28 cellular contexts compared by ENCODE assay signal in the genomic region with DNA sequence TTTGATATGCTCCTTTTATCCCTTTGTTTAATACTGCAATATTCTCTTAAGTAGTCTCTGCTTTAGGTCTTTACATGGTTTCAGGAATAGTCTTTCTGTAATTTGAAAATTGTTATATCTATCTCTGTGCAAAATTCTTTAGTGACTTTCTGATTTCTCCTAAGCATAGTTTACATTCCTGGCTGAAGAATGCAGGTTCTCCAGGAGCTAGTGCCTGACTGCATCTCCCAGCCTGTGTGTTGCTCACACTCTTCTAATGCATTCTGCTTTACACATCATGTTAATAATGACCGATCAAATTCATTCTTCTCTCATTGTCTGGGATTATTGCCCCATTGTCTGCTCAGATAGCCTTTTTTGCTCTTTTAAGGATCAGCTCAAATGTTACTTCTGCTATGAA.
"Had no signal": no experiment of that assay in that cellular context is flagged by ENCODE, and none has a peak within 500 bp of the region (broad histone marks: within the 10 kb centered on the region; RNA-seq: fewer than 3 reads in every experiment).

No MANE protein-coding gene starts in this region.

- H3K4me2 ChIP-seq: hepatocyte had no signal

- DNase-seq: colonic mucosa; effector CD8-positive, alpha-beta T cell; endodermal cell; foreskin keratinocyte; heart left ventricle; left cardiac atrium; left lung; mesenchymal stem cell; naive thymus-derived CD8-positive, alpha-beta T cell; nephron progenitor cell; nucleus accumbens; stimulated activated CD4-positive, alpha-beta T cell treated with anti-CD3 and anti-CD28 coated beads, Interleukin-4, amount 100 ng/mL, for 4 hours; stimulated activated naive CD8-positive, alpha-beta T cell treated with anti-CD3 and anti-CD28 coated beads, Interleukin-15, Interleukin-2, amounts not matched to agents 100 U/mL and 50 U/mL, for 24 hours; substantia nigra; upper lobe of left lung had no signal

- H3K4me3 Mint-ChIP-seq: dendritic cell treated with granulocyte-macrophage colony-stimulating factor and Interleukin-4, amounts not matched to agents 40 ng/mL and 50 ng/mL, for 4 days; endodermal cell; naive thymus-derived CD8-positive, alpha-beta T cell; nephron progenitor cell; stimulated activated memory B cell treated with anti-CD40 and anti-IgM and Interleukin-4, amounts not matched to agents 10 μg/mL and 1 μg/mL and 100 μg/mL, for 72 hours had no signal

- H2AFZ ChIP-seq: hepatocyte had no signal

- H3K36me3 ChIP-seq: colonic mucosa, gastroesophageal sphincter, heart left ventricle, left lung, prostate gland, right atrium auricular region, thoracic aorta, tibial nerve, upper lobe of left lung had no signal

- H3K79me2 ChIP-seq: hepatocyte had no signal

- H3K9me3 ChIP-seq: colonic mucosa, gastroesophageal sphincter, heart left ventricle, left lung, prostate gland, right atrium auricular region, thoracic aorta, tibial nerve, upper lobe of left lung had no signal

- H3K4me3 ChIP-seq: colonic mucosa, gastroesophageal sphincter, heart left ventricle, hepatocyte, left lung, prostate gland, right atrium auricular region, thoracic aorta, tibial nerve, upper lobe of left lung had no signal

- H3K27ac Mint-ChIP-seq: dendritic cell treated with granulocyte-macrophage colony-stimulating factor and Interleukin-4, amounts not matched to agents 40 ng/mL and 50 ng/mL, for 4 days; endodermal cell; naive thymus-derived CD8-positive, alpha-beta T cell; nephron progenitor cell; stimulated activated memory B cell treated with anti-CD40 and anti-IgM and Interleukin-4, amounts not matched to agents 10 μg/mL and 1 μg/mL and 100 μg/mL, for 72 hours had no signal

- H3K4me1 ChIP-seq: colonic mucosa, foreskin keratinocyte, gastroesophageal sphincter, heart left ventricle, left lung, prostate gland, right atrium auricular region, tibial nerve, upper lobe of left lung had no signal

- H3K4me1 Mint-ChIP-seq: endodermal cell; naive thymus-derived CD8-positive, alpha-beta T cell; nephron progenitor cell; stimulated activated memory B cell treated with anti-CD40 and anti-IgM and Interleukin-4, amounts not matched to agents 10 μg/mL and 1 μg/mL and 100 μg/mL, for 72 hours had no signal

- FAIRE-seq: islet of Langerhans, urothelium cell line had no signal

- H3K36me3 Mint-ChIP-seq: naive thymus-derived CD8-positive, alpha-beta T cell; stimulated activated memory B cell treated with anti-CD40 and anti-IgM and Interleukin-4, amounts not matched to agents 10 μg/mL and 1 μg/mL and 100 μg/mL, for 72 hours had no signal

- H3K27me3 Mint-ChIP-seq: dendritic cell treated with granulocyte-macrophage colony-stimulating factor and Interleukin-4, amounts not matched to agents 40 ng/mL and 50 ng/mL, for 4 days; naive thymus-derived CD8-positive, alpha-beta T cell; stimulated activated memory B cell treated with anti-CD40 and anti-IgM and Interleukin-4, amounts not matched to agents 10 μg/mL and 1 μg/mL and 100 μg/mL, for 72 hours had no signal

- H3K9me3 Mint-ChIP-seq: endodermal cell, nephron progenitor cell had no signal

- H3K27me3 ChIP-seq: colonic mucosa, foreskin keratinocyte, gastroesophageal sphincter, heart left ventricle, hepatocyte, left lung, right atrium auricular region, tibial nerve, upper lobe of left lung had no signal

- ATAC-seq: esophagus mucosa; foreskin keratinocyte; gastroesophageal sphincter; heart left ventricle; left cardiac atrium; left lung; naive thymus-derived CD8-positive, alpha-beta T cell; sciatic nerve; stimulated activated memory B cell treated with anti-CD40 and anti-IgM and Interleukin-4, amounts not matched to agents 10 μg/mL and 1 μg/mL and 100 μg/mL, for 72 hours; stimulated activated naive CD8-positive, alpha-beta T cell treated with anti-CD3 and anti-CD28 coated beads, Interleukin-15, Interleukin-2, amounts not matched to agents 100 U/mL and 50 U/mL, for 24 hours had no signal

- H3K27ac ChIP-seq: colonic mucosa, epithelial cell of prostate, foreskin keratinocyte, gastroesophageal sphincter, heart left ventricle, hepatocyte, left lung, prostate gland, right atrium auricular region, thoracic aorta, tibial nerve, upper lobe of left lung had no signal
